10 cellular contexts compared by ENCODE assay signal in the genomic region with DNA sequence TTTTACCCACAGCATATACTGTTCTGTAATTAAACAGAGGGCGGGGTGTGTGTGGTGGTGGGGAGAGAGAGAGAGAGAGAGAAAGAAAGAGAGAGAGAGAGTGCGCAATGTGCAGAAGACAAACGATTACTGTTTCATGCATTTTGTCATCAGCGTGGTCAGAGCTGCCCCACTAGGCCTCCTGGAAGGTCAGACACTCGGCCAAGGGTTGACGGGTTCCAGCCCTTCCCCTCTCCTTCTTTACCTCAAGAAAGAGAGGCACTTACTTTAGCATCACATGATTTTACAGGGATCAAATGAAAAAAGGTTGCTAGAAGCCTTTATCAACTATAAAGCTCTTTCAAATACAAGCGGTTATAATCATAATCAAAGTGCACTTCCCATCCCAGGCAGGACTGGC.
A peak's percentile ranks its signal among the peaks of the same experiment; 100 is the strongest.
DNase-seq lines count a peak whose midpoint lies in the region; ATAC-seq and TF ChIP-seq lines count a peak whose summit lies in the region.
"Had no signal": no experiment of that assay in that cellular context is flagged by ENCODE, and none has a peak within 500 bp of the region (broad histone marks: within the 10 kb centered on the region; RNA-seq: fewer than 3 reads in every experiment).

No MANE protein-coding gene starts in this region.

- intact Hi-C loops in ascending aorta (cut with DNase I) (loop anchor here (2.0 to 5.0 kb wide), 2 partner anchors 65 to 380 kb away; no protein-coding TSS in a partner anchor), right cardiac atrium (cut with DNase I) (loop anchor here in 1 of 4 donors (10.0 kb wide), 1 partner anchor 57 kb away; no protein-coding TSS in a partner anchor), psoas muscle (cut with DNase I) (no loop called here)

- peak overlapping the region; percentile 64 to 79 for H3K4me3 ChIP-seq in ascending aorta
- H3K4me3 ChIP-seq in right cardiac atrium (ENCODE audit: low read length) = peak overlapping the region; percentile 52
- peak overlapping the region; percentile 61 for H3K4me3 ChIP-seq in psoas muscle

- peak in 8 of 14 donors; percentile 50 to 85 (median 72) for DNase-seq in C1 segment of cervical spinal cord (lab: John Stamatoyannopoulos, UW)
- DNase-seq in ascending aorta (ENCODE audit: low spot score in 2 of 2) = no peak
- peak; percentile 40 to 55 (median 53) for DNase-seq in right cardiac atrium
- no peak for DNase-seq in psoas muscle
- DNase-seq in NK-92 (lab: John Stamatoyannopoulos, UW; ENCODE audit: unreplicated experiment) = no peak
- DNase-seq in NCI-H226 = no peak
- no peak for DNase-seq in T-helper 17 cell
- no peak for DNase-seq in activated CD8-positive, alpha-beta memory T cell treated with anti-CD3 and anti-CD28 coated beads for 24 hours
- DNase-seq: activated T-cell treated with anti-CD3 and anti-CD28 coated beads, Interleukin-2, amount 50 U/mL, for 1 hour; effector memory CD4-positive, alpha-beta T cell had no signal

- peaks cover 9% of the 10 kb centered on the region for H3K36me3 Mint-ChIP-seq in T-helper 17 cell (ENCODE audit: low read depth)

- no peaks in the 10 kb centered on the region for H3K9me3 ChIP-seq in ascending aorta
- no peaks in the 10 kb centered on the region for H3K9me3 ChIP-seq in right cardiac atrium (ENCODE audit: control insufficient read depth, low read length)
- H3K9me3 ChIP-seq in psoas muscle = no peaks in the 10 kb centered on the region
- H3K9me3 ChIP-seq in T-helper 17 cell (ENCODE audit: control insufficient read depth, low read length, poor library complexity, severe bottlenecking) = no peaks in the 10 kb centered on the region

- H3K27ac Mint-ChIP-seq in T-helper 17 cell = no peak overlapping the region

- H3K27me3 ChIP-seq in ascending aorta = no peaks in the 10 kb centered on the region
- H3K27me3 ChIP-seq in right cardiac atrium (ENCODE audit: control insufficient read depth, insufficient read depth) = no peaks in the 10 kb centered on the region
- H3K27me3 ChIP-seq in psoas muscle (ENCODE audit: insufficient read depth in 3 of 3, low read length in 2 of 3) = peaks cover 0 to 3% (median 0%) of the 10 kb centered on the region in 3 donors

- ATAC-seq in right cardiac atrium (peak in 1 of 2 donors; percentile 18), psoas muscle (no peak), T-helper 17 cell (no peak)

- H3K4me1 ChIP-seq in ascending aorta (no peaks in the 10 kb centered on the region), right cardiac atrium (ENCODE audit: control insufficient read depth, insufficient read depth, low read length) (no peaks in the 10 kb centered on the region), psoas muscle (no peaks in the 10 kb centered on the region)

- 74% methylated on average over 7 of the region's 7 CpGs for WGBS in right cardiac atrium
- WGBS in psoas muscle, 3 donors = 63 to 75% (median 66%) methylated on average over 7 of the region's 7 CpGs

- peak overlapping the region; percentile 85 to 93 for H3K27ac ChIP-seq in ascending aorta
- H3K27ac ChIP-seq in right cardiac atrium (ENCODE audit: low read length) = peak overlapping the region; percentile 80
- H3K27ac ChIP-seq in psoas muscle = peak overlapping the region; percentile 24

- no peak overlapping the region for H3K4me3 Mint-ChIP-seq in T-helper 17 cell

- H3K4me1 Mint-ChIP-seq in T-helper 17 cell = peaks cover under 1% of the 10 kb centered on the region

- peaks cover 13% of the 10 kb centered on the region for H3K27me3 Mint-ChIP-seq in T-helper 17 cell

- TF ChIP-seq CTCF in ascending aorta (IDR thresholded peaks at IDR 0.05) (no peak), psoas muscle (IDR thresholded peaks at IDR 0.05) (no peak)

- H3K36me3 ChIP-seq in ascending aorta = no peaks in the 10 kb centered on the region
- H3K36me3 ChIP-seq in psoas muscle (ENCODE audit: insufficient read depth in 1 of 2, low read depth in 1 of 2) = no peaks in the 10 kb centered on the region

Comparison
In these comparisons a context has a peak if more than half of its experiments do, and no peak if none do; other contexts are left out.
1. DNase-seq: peak in C1 segment of cervical spinal cord (8 of 14) and right cardiac atrium (3 of 3); none in ascending aorta (0 of 2), psoas muscle (0 of 2), NK-92 (single experiment), NCI-H226 (single experiment), T-helper 17 cell (0 of 3) and activated CD8-positive, alpha-beta memory T cell treated with anti-CD3 and anti-CD28 coated beads for 24 hours (single experiment).
2. H3K27ac ChIP-seq: peak in every context shown above with its lines; median percentile 89 in ascending aorta; 80 in right cardiac atrium; 24 in psoas muscle.
3. Peak in every context shown above with its lines, with median percentiles within 50 percentile points of each other: H3K4me3 ChIP-seq.